In genomic region chr5:91272858-91273257, GRCh38 we compare ENCODE assay signal across 11 cellular contexts.
DNase-seq lines count a peak whose midpoint lies in the region; ATAC-seq and TF ChIP-seq lines count a peak whose summit lies in the region.
"Had no signal": no experiment of that assay in that cellular context is flagged by ENCODE, and none has a peak within 500 bp of the region (broad histone marks: within the 10 kb centered on the region; RNA-seq: fewer than 3 reads in every experiment).

No MANE protein-coding gene starts in this region.

- no peaks in the 10 kb centered on the region for H3K36me3 Mint-ChIP-seq in CD4-positive, alpha-beta memory T cell
- H3K36me3 Mint-ChIP-seq: brain, memory B cell had no signal

- peak; percentile 29 for DNase-seq in GM19240 (ENCODE audit: insufficient read length, low spot score)
- DNase-seq in SIG-M5 treated with dmso at 0.1 percent for 504 hours (lab: John Stamatoyannopoulos, UW; ENCODE audit: unreplicated experiment): peak; percentile 55
- no peak for DNase-seq in RWPE1 (ENCODE audit: low spot score)
- no peak for DNase-seq in posterior vena cava (ENCODE audit: low spot score)
- no peak for DNase-seq in PC-9
- DNase-seq in CD4-positive, alpha-beta memory T cell: no peak

- peak; percentile 90 for ATAC-seq in HG03039 (IDR thresholded peaks at IDR 0.05; ENCODE audit: unreplicated experiment)

- H3K27ac Mint-ChIP-seq in CD4-positive, alpha-beta memory T cell: no peak overlapping the region
- H3K27ac Mint-ChIP-seq: brain; memory B cell; stimulated activated naive CD8-positive, alpha-beta T cell treated with anti-CD3 and anti-CD28 coated beads, Interleukin-15, Interleukin-2, amounts not matched to agents 100 ng/mL and 50 ng/mL, for 24 hours had no signal

- H3K4me2 ChIP-seq in BLaER1 treated with 17β-estradiol and CSF1 and Interleukin-3, amounts not matched to agents 10 nM and 100 nM: peak overlapping the region in 6 of 11 experiments; percentile 39 to 69 (median 52); a peak in 13 of 22 replicates
- no peak overlapping the region for H3K4me2 ChIP-seq in PC-9

- H3K9ac ChIP-seq in BLaER1 treated with 17β-estradiol and CSF1 and Interleukin-3, amounts not matched to agents 10 nM and 100 nM: peak overlapping the region in 1 of 11 experiments; percentile 24; a peak in 2 of 22 replicates

- H3K9me3 Mint-ChIP-seq in CD4-positive, alpha-beta memory T cell: no peaks in the 10 kb centered on the region
- H3K9me3 Mint-ChIP-seq: stimulated activated naive CD8-positive, alpha-beta T cell treated with anti-CD3 and anti-CD28 coated beads, Interleukin-15, Interleukin-2, amounts not matched to agents 100 ng/mL and 50 ng/mL, for 24 hours had no signal

- H3K79me2 ChIP-seq in PC-9 (ENCODE audit: low read depth): no peaks in the 10 kb centered on the region

- no peak overlapping the region for H2AFZ ChIP-seq in PC-9

- H3K4me3 Mint-ChIP-seq in CD4-positive, alpha-beta memory T cell: no peak overlapping the region
- H3K4me3 Mint-ChIP-seq: brain; memory B cell; stimulated activated naive CD8-positive, alpha-beta T cell treated with anti-CD3 and anti-CD28 coated beads, Interleukin-15, Interleukin-2, amounts not matched to agents 100 ng/mL and 50 ng/mL, for 24 hours had no signal

- BruUV-seq in PC-9 (replicated peaks; lab: Mats Ljungman, UMichigan): no TSS peak

- CTCF ChIA-PET in RWPE1 (lab: Yijun Ruan, JAX): no interaction called here
- CTCF ChIA-PET in PC-9 (lab: Charles Lee): no interaction called here
- CTCF ChIA-PET in CD4-positive, alpha-beta memory T cell (lab: Charles Lee; ENCODE audit: partially characterized antibody): interaction anchor here (2.8 kb wide), 1 partner anchor 111 kb away, joined by 15 read pairs; the partner anchor contains the start of gene ARRDC3

- intact Hi-C loops in posterior vena cava (cut with DNase I) (no loop called here), PC-9 (cut with micrococcal nuclease; ENCODE audit: unreplicated experiment) (no loop called here)
- intact Hi-C loops in CD4-positive, alpha-beta memory T cell (cut with micrococcal nuclease): no loop called here

- peak overlapping the region in 5 of 11 experiments; percentile 8 to 59 (median 48); a peak in 6 of 22 replicates for H3K27ac ChIP-seq in BLaER1 treated with 17β-estradiol and CSF1 and Interleukin-3, amounts not matched to agents 10 nM and 100 nM
- no peak overlapping the region for H3K27ac ChIP-seq in RWPE1
- H3K27ac ChIP-seq in PC-9: no peak overlapping the region
- H3K27ac ChIP-seq in CD4-positive, alpha-beta memory T cell (ENCODE audit: low read depth, low read length): no peak overlapping the region

- H3K4me1 Mint-ChIP-seq in CD4-positive, alpha-beta memory T cell: peaks cover 4 to 16% (median 8%) of the 10 kb centered on the region in 4 donors
- H3K4me1 Mint-ChIP-seq: memory B cell had no signal

- H3K9me2 ChIP-seq in PC-9 (ENCODE audit: insufficient read depth): 0 out of 2 replicates have a peak, but pooled peaks cover 3% of the 10 kb centered on the region

- POLR2A ChIA-PET in RWPE1 (lab: Yijun Ruan, JAX; ENCODE audit: low non-redundant PET) (no interaction called here), PC-9 (lab: Charles Lee; ENCODE audit: unreplicated experiment) (no interaction called here)
- POLR2A ChIA-PET in CD4-positive, alpha-beta memory T cell (lab: Charles Lee; ENCODE audit: partially characterized antibody): no interaction called here

- H3K27me3 ChIP-seq in BLaER1 treated with 17β-estradiol and CSF1 and Interleukin-3, amounts not matched to agents 10 nM and 100 nM: no peaks in the 10 kb centered on the region
- no peaks in the 10 kb centered on the region for H3K27me3 ChIP-seq in PC-9 (ENCODE audit: insufficient read depth, low read depth)
- no peaks in the 10 kb centered on the region for H3K27me3 ChIP-seq in CD4-positive, alpha-beta memory T cell (ENCODE audit: insufficient read depth, low read length)

- H3K27me3 Mint-ChIP-seq in CD4-positive, alpha-beta memory T cell: no peaks in the 10 kb centered on the region
- H3K27me3 Mint-ChIP-seq: stimulated activated naive CD8-positive, alpha-beta T cell treated with anti-CD3 and anti-CD28 coated beads, Interleukin-15, Interleukin-2, amounts not matched to agents 100 ng/mL and 50 ng/mL, for 24 hours had no signal

- H3K4me3 ChIP-seq in BLaER1 treated with 17β-estradiol and CSF1 and Interleukin-3, amounts not matched to agents 10 nM and 100 nM: no peak overlapping the region
- H3K4me3 ChIP-seq in PC-9: no peak overlapping the region
- H3K4me3 ChIP-seq in CD4-positive, alpha-beta memory T cell (ENCODE audit: low read length in 2 of 2): no peak overlapping the region

- H3F3A ChIP-seq in PC-9 (ENCODE audit: insufficient read depth, low read depth): peaks cover 7% of the 10 kb centered on the region; the same call in 1 of the 2 replicates

- H4K20me1 ChIP-seq in BLaER1 treated with 17β-estradiol and CSF1 and Interleukin-3, amounts not matched to agents 10 nM and 100 nM: no peaks in the 10 kb centered on the region
- no peaks in the 10 kb centered on the region for H4K20me1 ChIP-seq in PC-9 (ENCODE audit: insufficient read depth)

- no peak for TF ChIP-seq CTCF in RWPE1 (conservative IDR thresholded peaks at IDR 0.05; ENCODE audit: low read depth)
- TF ChIP-seq CTCF in PC-9 (conservative IDR thresholded peaks at IDR 0.05): no peak

- no peaks in the 10 kb centered on the region for H3K9me3 ChIP-seq in BLaER1 treated with 17β-estradiol and CSF1 and Interleukin-3, amounts not matched to agents 10 nM and 100 nM (replicated peaks in 1 of 11)
- H3K9me3 ChIP-seq in PC-9 (ENCODE audit: insufficient read depth, low read depth): no peaks in the 10 kb centered on the region
- H3K9me3 ChIP-seq in CD4-positive, alpha-beta memory T cell (ENCODE audit: control insufficient read depth in 1 of 2, low read length in 2 of 2): no peaks in the 10 kb centered on the region

- H3K4me1 ChIP-seq in BLaER1 treated with 17β-estradiol and CSF1 and Interleukin-3, amounts not matched to agents 10 nM and 100 nM: peaks cover 7 to 30% (median 21%) of the 10 kb centered on the region in 10 experiments; a peak in 19 of 20 replicates
- peaks cover 7% of the 10 kb centered on the region for H3K4me1 ChIP-seq in PC-9 (replicated peaks; ENCODE audit: insufficient read depth)
- peaks cover 8% of the 10 kb centered on the region for H3K4me1 ChIP-seq in CD4-positive, alpha-beta memory T cell (ENCODE audit: insufficient read depth, low read length)

- H3K36me3 ChIP-seq in BLaER1 treated with 17β-estradiol and CSF1 and Interleukin-3, amounts not matched to agents 10 nM and 100 nM: no peaks in the 10 kb centered on the region
- no peaks in the 10 kb centered on the region for H3K36me3 ChIP-seq in PC-9 (ENCODE audit: low read depth)
- no peaks in the 10 kb centered on the region for H3K36me3 ChIP-seq in CD4-positive, alpha-beta memory T cell (ENCODE audit: insufficient read depth, low read length)

Comparison
In these comparisons a context has a peak if more than half of its experiments do, and no peak if none do; other contexts are left out.
1. DNase-seq: peak in GM19240 (single experiment) and SIG-M5 treated with dmso at 0.1 percent for 504 hours (single experiment); none in RWPE1 (single experiment), posterior vena cava (single experiment), PC-9 (0 of 2) and CD4-positive, alpha-beta memory T cell (0 of 5).